19 cellular contexts compared by ENCODE assay signal in the genomic region with DNA sequence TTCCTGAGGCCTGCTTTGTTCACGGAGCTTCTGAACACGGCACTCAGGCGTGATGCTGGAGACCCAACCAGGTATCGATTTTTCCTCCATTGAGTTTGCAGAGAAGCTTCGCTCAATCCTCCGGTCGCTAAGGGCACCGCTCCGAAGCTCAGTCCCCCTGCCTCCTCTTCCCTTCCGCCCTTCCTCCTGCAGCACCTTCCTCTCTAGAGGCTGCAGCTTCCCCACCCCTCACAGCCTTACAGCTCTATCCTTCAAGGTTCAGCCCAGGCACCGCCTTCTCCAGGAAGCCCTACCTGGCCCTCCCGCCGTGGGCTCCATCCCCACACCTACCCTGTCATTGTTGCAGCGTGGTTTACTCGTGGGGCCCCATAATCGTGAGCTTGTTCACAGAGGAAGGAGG.
"Had no signal": no experiment of that assay in that cellular context is flagged by ENCODE, and none has a peak within 500 bp of the region (broad histone marks: within the 10 kb centered on the region; RNA-seq: fewer than 3 reads in every experiment).

No MANE protein-coding gene starts in this region.

- H3K27ac Mint-ChIP-seq: activated naive CD8-positive, alpha-beta T cell treated with anti-CD3 and anti-CD28 coated beads, Interleukin-2, amount 10 ng/mL, durations not matched to agents 7 days and 5 days; activated T-helper 1 cell treated with anti-CD3 and anti-CD28 coated beads, Interleukin-12 subunit alpha, Interleukin-12 subunit beta, Interleukin-2, Interleukin-4 antibody, amounts not matched to agents 30 ng/mL and 10 ng/mL and 1 ng/mL, durations not matched to agents 14 hours and 24 hours and 36 hours had no signal

- H3K36me3 ChIP-seq: left ventricle myocardium inferior, right lobe of liver, tibial nerve had no signal

- ATAC-seq: body of pancreas, psoas muscle, right lobe of liver had no signal

- H3K27ac ChIP-seq: left ventricle myocardium inferior, psoas muscle, right lobe of liver, tibial nerve had no signal

- H3K4me2 ChIP-seq: smooth muscle cell had no signal

- H3K9me3 Mint-ChIP-seq: activated naive CD8-positive, alpha-beta T cell treated with anti-CD3 and anti-CD28 coated beads, Interleukin-2, amount 10 ng/mL, durations not matched to agents 7 days and 5 days had no signal

- H3K4me3 ChIP-seq: body of pancreas, left ventricle myocardium inferior, psoas muscle, right lobe of liver, smooth muscle cell, tibial nerve had no signal

- H3K36me3 Mint-ChIP-seq: activated naive CD8-positive, alpha-beta T cell treated with anti-CD3 and anti-CD28 coated beads, Interleukin-2, amount 10 ng/mL, durations not matched to agents 7 days and 5 days had no signal

- H3K27me3 ChIP-seq: body of pancreas, right lobe of liver had no signal

- H3K4me1 Mint-ChIP-seq: activated naive CD8-positive, alpha-beta T cell treated with anti-CD3 and anti-CD28 coated beads, Interleukin-2, amount 10 ng/mL, durations not matched to agents 7 days and 5 days; neural crest cell had no signal

- DNase-seq: activated CD4-positive, alpha-beta T cell treated with anti-CD3 and anti-CD28 coated beads for 1 hour; activated CD4-positive, alpha-beta T cell treated with anti-CD3 and anti-CD28 coated beads, Interleukin-2, amount 50 U/mL, for 48 hours; activated naive CD4-positive, alpha-beta T cell; activated T-cell treated with anti-CD3 and anti-CD28 coated beads for 4 hours; central memory CD4-positive, alpha-beta T cell; foreskin melanocyte; hypothalamus; left ventricle myocardium inferior; mammary epithelial cell; psoas muscle; Right ventricle myocardium superior; stimulated activated naive CD4-positive, alpha-beta T cell treated with Interleukin-2 at 50 U/mL for 16 hours had no signal

- H3K4me3 Mint-ChIP-seq: activated naive CD8-positive, alpha-beta T cell treated with anti-CD3 and anti-CD28 coated beads, Interleukin-2, amount 10 ng/mL, durations not matched to agents 7 days and 5 days; activated T-helper 1 cell treated with anti-CD3 and anti-CD28 coated beads, Interleukin-12 subunit alpha, Interleukin-12 subunit beta, Interleukin-2, Interleukin-4 antibody, amounts not matched to agents 30 ng/mL and 10 ng/mL and 1 ng/mL, durations not matched to agents 14 hours and 24 hours and 36 hours; neural crest cell had no signal

- H3K4me1 ChIP-seq: body of pancreas, left ventricle myocardium inferior, psoas muscle, tibial nerve had no signal

- H3K9me3 ChIP-seq: body of pancreas, psoas muscle, right lobe of liver had no signal
